Comparison of ENCODE assay signal across 9 cellular contexts in the genomic region with DNA sequence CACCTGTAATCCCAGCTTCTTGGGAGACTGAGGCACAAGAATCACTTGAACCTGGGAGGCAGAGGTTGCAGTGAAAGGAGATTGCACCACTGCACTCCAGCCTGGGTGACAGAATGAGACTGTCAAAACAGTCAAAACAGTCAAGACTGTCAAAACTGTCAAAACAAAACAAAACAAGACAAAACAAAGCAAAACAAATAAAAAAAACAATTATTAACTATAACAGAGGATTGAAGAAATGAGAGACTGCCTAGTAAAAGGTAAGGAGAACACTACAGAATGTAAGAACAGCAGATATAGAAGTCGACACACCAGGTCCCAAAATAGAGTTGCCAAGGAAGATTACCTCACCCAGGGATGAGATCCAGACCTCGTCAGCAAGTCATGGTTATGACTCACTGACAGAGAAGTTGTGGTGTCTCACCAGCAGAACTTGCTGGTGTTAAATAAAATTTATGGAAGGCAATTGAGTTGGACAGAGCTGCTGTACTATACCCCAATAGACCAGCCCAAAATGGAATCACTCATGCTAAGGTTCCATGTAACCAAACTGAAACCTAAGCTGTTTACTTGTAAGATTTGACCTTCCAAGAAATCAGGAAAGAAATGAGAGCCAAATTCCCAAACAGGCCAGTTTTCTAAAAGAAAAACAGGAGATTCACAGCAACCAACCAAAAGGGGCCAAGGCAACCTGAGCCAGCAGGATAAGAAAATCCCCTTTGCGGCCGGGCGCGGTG. TPM values are rescaled to one million over a fixed set of nuclear protein-coding genes. Genes with fewer than 3 reads are reported as not detected.
DNase-seq lines count a peak whose midpoint lies in the region; ATAC-seq, FAIRE-seq and TF ChIP-seq lines count a peak whose summit lies in the region.
"Had no signal": no experiment of that assay in that cellular context is flagged by ENCODE, and none has a peak within 500 bp of the region (broad histone marks: within the 10 kb centered on the region; RNA-seq: fewer than 3 reads in every experiment).

No MANE protein-coding gene starts in this region.

- in situ Hi-C loops in SK-MEL-5 (cut with HindIII; ENCODE audit: low pct_unique_long_range_greater_than_20kb, low sequenced_read_pairs) = no loop called here

- no peaks in the 10 kb centered on the region for H3K9me3 ChIP-seq in CD8-positive, alpha-beta T cell (ENCODE audit: low read length)

- CTCF ChIA-PET in CD8-positive, alpha-beta T cell (lab: Charles Lee) = interaction anchor here (0.9 kb wide), 1 partner anchor 353 kb away, joined by 3 read pairs; no protein-coding TSS in a partner anchor

- H3K27me3 Mint-ChIP-seq in CD8-positive, alpha-beta T cell (ENCODE audit: low read depth) = no peaks in the 10 kb centered on the region

- H3K36me3 ChIP-seq in CD8-positive, alpha-beta T cell (ENCODE audit: insufficient read depth, low read length) = no peaks in the 10 kb centered on the region

- H3K4me1 ChIP-seq in CD8-positive, alpha-beta T cell (ENCODE audit: insufficient read depth, low read length) = no peaks in the 10 kb centered on the region

- H3K27ac ChIP-seq in CD8-positive, alpha-beta T cell (ENCODE audit: low read depth, low read length) = no peak overlapping the region

- no peaks in the 10 kb centered on the region for H3K27me3 ChIP-seq in CD8-positive, alpha-beta T cell (ENCODE audit: insufficient read depth, low read length)

- TF ChIP-seq CTCF in CD8-positive, alpha-beta T cell (IDR thresholded peaks at IDR 0.05) = no peak

- POLR2A ChIA-PET in CD8-positive, alpha-beta T cell (lab: Charles Lee) = no interaction called here

- no peaks in the 10 kb centered on the region for H3K36me3 Mint-ChIP-seq in CD8-positive, alpha-beta T cell

- intact Hi-C loops in CD8-positive, alpha-beta T cell (cut with DNase I, micrococcal nuclease) = no loop called here

- peaks cover 9% of the 10 kb centered on the region for H3K9me3 Mint-ChIP-seq in CD8-positive, alpha-beta T cell

- H3K4me3 ChIP-seq in CD8-positive, alpha-beta T cell (ENCODE audit: low read depth, low read length) = no peak overlapping the region

- H3K27ac Mint-ChIP-seq in CD8-positive, alpha-beta T cell = no peak overlapping the region

- peak; percentile 23 for DNase-seq in H54 (ENCODE audit: insufficient read length, low spot score)
- peak; percentile 7 for DNase-seq in SK-MEL-5 (ENCODE audit: low read depth, low spot score)
- peak; percentile 68 for DNase-seq in glomerular visceral epithelial cell (ENCODE audit: extremely low spot score)
- DNase-seq in smooth muscle cell of the brain vasculature (ENCODE audit: low read depth, low spot score) = peak; percentile 3
- DNase-seq in CD8-positive, alpha-beta T cell = no peak
- no peak for DNase-seq in GM12892 (ENCODE audit: insufficient read length)
- DNase-seq: activated CD4-positive, CD25-positive, alpha-beta regulatory T cell treated with anti-CD3 and anti-CD28 coated beads, Interleukin-2, amount 50 U/mL, for 72 hours; cerebellar nuclear complex had no signal

- TF ChIP-seq POLR2A in H54 (IDR thresholded peaks at IDR 0.05; ENCODE audit: low read depth, low read length) (no peak), GM12892 (IDR thresholded peaks at IDR 0.05; ENCODE audit: low read depth, low read length) (no peak)

- FAIRE-seq in H54 (lab: Jason Lieb, UNC) = no peak
- no peak for FAIRE-seq in GM12892 (lab: Jason Lieb, UNC)

- no peak overlapping the region for H3K4me3 Mint-ChIP-seq in CD8-positive, alpha-beta T cell

- H3K4me1 Mint-ChIP-seq in CD8-positive, alpha-beta T cell (ENCODE audit: low read depth) = no peaks in the 10 kb centered on the region

- no peak for ATAC-seq in GM19324 (IDR thresholded peaks at IDR 0.05; ENCODE audit: low FRiP score, unreplicated experiment)
- no peak for ATAC-seq in CD8-positive, alpha-beta T cell

RNA-seq across cellular contexts. Expression of a gene that starts 32.1 kb away (rescaled TPM):
- 9.0 and 9.6 TPM in 2 replicates for total RNA-seq in SK-MEL-5 (2014; rRNA removed; shearing (Covaris generic))
- polyA plus RNA-seq in SK-MEL-5 (2015; cell fraction: cytosol; rRNA removed) = 4.6 and 5.8 TPM in 2 replicates
- 10.4 and 15.9 TPM in 2 replicates for polyA plus RNA-seq in SK-MEL-5 (2015; cell fraction: nucleus; rRNA removed)
- total RNA-seq in CD8-positive, alpha-beta T cell = 1 to 10 TPM in 1 of 2 experiments, under 1 TPM in 1; 0.65 to 1.5 TPM
- polyA plus RNA-seq in GM12892 (2012; ENCODE audit: missing spikeins) = 9.5 TPM

RNA-seq across cellular contexts. Expression of a gene that starts 43.6 kb away (rescaled TPM):
- not detected in 2 replicates for total RNA-seq in SK-MEL-5 (2014; rRNA removed; shearing (Covaris generic))
- not detected in 2 replicates for polyA plus RNA-seq in SK-MEL-5 (2015; cell fraction: cytosol; rRNA removed)
- polyA plus RNA-seq in SK-MEL-5 (2015; cell fraction: nucleus; rRNA removed) = not detected in 2 replicates
- under 1 TPM; 0.22 to 0.31 TPM for total RNA-seq in CD8-positive, alpha-beta T cell
- polyA plus RNA-seq in GM12892 (2012; ENCODE audit: missing spikeins) = 9.8 TPM

Comparison
In these comparisons a context has a peak if more than half of its experiments do, and no peak if none do; other contexts are left out.
1. DNase-seq: peak in H54 (single experiment), SK-MEL-5 (single experiment), glomerular visceral epithelial cell (single experiment) and smooth muscle cell of the brain vasculature (single experiment); none in CD8-positive, alpha-beta T cell (0 of 7) and GM12892 (single experiment).